Comparison of ENCODE assay signal across 3 cellular contexts in the genomic region with DNA sequence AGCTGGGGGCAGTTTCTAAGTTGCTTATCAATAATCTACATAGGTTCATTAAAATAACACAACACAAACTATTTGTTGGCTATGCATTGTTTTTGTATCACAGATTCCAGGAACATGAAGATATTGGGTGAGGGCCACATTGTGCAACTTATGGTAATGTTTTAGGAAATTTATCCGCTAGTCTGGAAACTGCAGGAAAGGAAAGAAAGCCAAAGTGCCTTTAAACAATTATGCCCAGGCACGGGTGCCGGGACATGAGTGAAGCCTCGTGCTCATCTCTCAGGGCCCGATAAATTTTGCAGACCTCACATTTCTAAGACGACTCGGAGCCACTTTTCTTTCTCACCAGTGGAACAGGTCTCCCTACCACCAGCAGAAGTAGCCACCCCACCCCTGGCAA. TPM values are rescaled to one million over a fixed set of nuclear protein-coding genes. Genes with fewer than 3 reads are reported as not detected.
"Had no signal": no experiment of that assay in that cellular context is flagged by ENCODE, and none has a peak within 500 bp of the region (broad histone marks: within the 10 kb centered on the region; RNA-seq: fewer than 3 reads in every experiment).

No MANE protein-coding gene starts in this region.

RNA-seq across cellular contexts. Expression of gene GOLGA8Q, which starts 52.6 kb away (rescaled TPM):
- total RNA-seq: HT-29, HT1080 had no signal
- polyA plus RNA-seq: K562 had no signal
